Comparison of ENCODE assay signal across 7 cellular contexts in genomic region chr19:49512970-49513745, GRCh38. TPM values are rescaled to one million over a fixed set of nuclear protein-coding genes. Genes with fewer than 3 reads are reported as not detected.
DNase-seq lines count a peak whose midpoint lies in the region; FAIRE-seq and TF ChIP-seq lines count a peak whose summit lies in the region.

No MANE protein-coding gene starts in this region.

- H3K9ac ChIP-seq in astrocyte (ENCODE audit: low read length) (peak overlapping the region; percentile 75), iPS-18a (ENCODE audit: low read length) (peak overlapping the region; percentile 56)

- no peaks in the 10 kb centered on the region for H3K79me2 ChIP-seq in astrocyte (ENCODE audit: insufficient read depth, low read length)

- no peaks in the 10 kb centered on the region for H4K20me1 ChIP-seq in astrocyte (ENCODE audit: insufficient read depth, low read length)

- H3K4me1 ChIP-seq in astrocyte (ENCODE audit: insufficient read depth, low read length) (peaks cover 7% of the 10 kb centered on the region), iPS-18a (ENCODE audit: control insufficient read depth, low read depth, low read length) (no peaks in the 10 kb centered on the region)

- H3K36me3 Mint-ChIP-seq in astrocyte (ENCODE audit: low read depth, unreplicated experiment): peaks cover 1% of the 10 kb centered on the region

- H3K27me3 Mint-ChIP-seq in astrocyte (ENCODE audit: low read depth, unreplicated experiment): peaks cover 1% of the 10 kb centered on the region

- H3K9me3 ChIP-seq in astrocyte (ENCODE audit: insufficient read depth, low read depth, low read length) (no peaks in the 10 kb centered on the region), iPS-18a (ENCODE audit: control insufficient read depth, low read depth, low read length) (no peaks in the 10 kb centered on the region)

- TF ChIP-seq CTCF in GM13976 (IDR thresholded peaks at IDR 0.05; ENCODE audit: borderline replicate concordance, control extremely low read depth, extremely low read depth, insufficient read depth, missing control alignments) (no peak), astrocyte (IDR thresholded peaks at IDR 0.05; ENCODE audit: insufficient read depth, low read depth, low read length) (no peak)

- H3K27me3 ChIP-seq in astrocyte (ENCODE audit: insufficient read depth, low read length) (no peaks in the 10 kb centered on the region), iPS-18a (ENCODE audit: control insufficient read depth, insufficient read depth, low read length) (no peaks in the 10 kb centered on the region)

- no peak for FAIRE-seq in astrocyte (lab: Jason Lieb, UNC)

- H3K9me3 Mint-ChIP-seq in astrocyte (ENCODE audit: unreplicated experiment): peaks cover 1% of the 10 kb centered on the region

- H3K27ac ChIP-seq in astrocyte (ENCODE audit: low read depth, low read length) (no peak overlapping the region), iPS-18a (ENCODE audit: low read length) (no peak overlapping the region), skin epidermis (peak overlapping the region; percentile 68 to 93 (median 88))

- no peak overlapping the region for H3K27ac Mint-ChIP-seq in astrocyte (ENCODE audit: unreplicated experiment)

- peak overlapping the region; percentile 92 for H3K4me2 ChIP-seq in astrocyte (ENCODE audit: low read length)

- DNase-seq in GM13976 (ENCODE audit: low spot score) (peak; percentile 52), NCI-H345 treated with DMSO at 0.1 percent for 48 hours (lab: John Stamatoyannopoulos, UW; ENCODE audit: unreplicated experiment) (peak; percentile 46), astrocyte (ENCODE audit: low read depth) (no peak), foreskin melanocyte (no peak), NCI-H1930 (lab: John Stamatoyannopoulos, UW) (no peak)

- peak overlapping the region; percentile 92 for H2AFZ ChIP-seq in astrocyte (ENCODE audit: low read depth, low read length)

- H3K4me1 Mint-ChIP-seq in astrocyte (ENCODE audit: low read depth, unreplicated experiment): peaks cover 5% of the 10 kb centered on the region

- in situ Hi-C loops in GM13976 (cut with MboI; ENCODE audit: low sequenced_read_pairs, unreplicated experiment): no loop called here

- H3K4me3 Mint-ChIP-seq in astrocyte (ENCODE audit: unreplicated experiment): peak overlapping the region; percentile 85

- H3K36me3 ChIP-seq in astrocyte (ENCODE audit: insufficient read depth, low read length) (no peaks in the 10 kb centered on the region), iPS-18a (ENCODE audit: control insufficient read depth, low read depth, low read length) (no peaks in the 10 kb centered on the region)

- H3K4me3 ChIP-seq in astrocyte (ENCODE audit: insufficient read depth, low read depth, low read length): peak overlapping the region; percentile 61
- H3K4me3 ChIP-seq in iPS-18a (ENCODE audit: low read length): peak overlapping the region; percentile 70
- H3K4me3 ChIP-seq in skin epidermis: peak overlapping the region; percentile 45 to 80 (median 64)

RNA-seq across cellular contexts. Expression of gene FCGRT, which starts 0.7 kb away (rescaled TPM):
- total RNA-seq in astrocyte: 32.2 and 40.6 TPM in 2 replicates

RNA-seq across cellular contexts. Expression of gene RCN3, which starts 14.6 kb away (rescaled TPM):
- total RNA-seq in astrocyte: 20.2 and 27.5 TPM in 2 replicates

RNA-seq across cellular contexts. Expression of gene RPS11, which starts 16.9 kb away (rescaled TPM):
- 1,263 and 1,399 TPM in 2 replicates for total RNA-seq in astrocyte

RNA-seq across cellular contexts. Expression of gene RPL13A, which starts 25.8 kb away (rescaled TPM):
- total RNA-seq in astrocyte: 2,066 and 2,119 TPM in 2 replicates

RNA-seq across cellular contexts. Expression of gene FLT3LG, which starts 39.1 kb away (rescaled TPM):
- total RNA-seq in astrocyte: 0.38 TPM in 1 of 2 replicates, not detected in the other

Comparison
In these comparisons a context has a peak if more than half of its experiments do, and no peak if none do; other contexts are left out.
1. DNase-seq: peak in GM13976 (single experiment) and NCI-H345 treated with DMSO at 0.1 percent for 48 hours (single experiment); none in astrocyte (single experiment), foreskin melanocyte (single experiment) and NCI-H1930 (0 of 2).
2. H3K27ac ChIP-seq: peak in skin epidermis (21 of 21); none in astrocyte (single experiment) and iPS-18a (single experiment).
3. Peak in every context shown above with its lines, with median percentiles within 50 percentile points of each other: H3K4me3 ChIP-seq.